In genomic region chr20:4013041-4013440, GRCh38 we compare ENCODE assay signal across 19 cellular contexts. TPM values are rescaled to one million over a fixed set of nuclear protein-coding genes. Genes with fewer than 3 reads are reported as not detected.
DNase-seq lines count a peak whose midpoint lies in the region; ATAC-seq and TF ChIP-seq lines count a peak whose summit lies in the region.
"Had no signal": no experiment of that assay in that cellular context is flagged by ENCODE, and none has a peak within 500 bp of the region (broad histone marks: within the 10 kb centered on the region; RNA-seq: fewer than 3 reads in every experiment).

No MANE protein-coding gene starts in this region.

- 79% methylated on average over 2 of the region's 2 CpGs for WGBS in smooth muscle cell (ENCODE audit: low lambda C conversion rate)

- no peaks in the 10 kb centered on the region for H3K27me3 ChIP-seq in smooth muscle cell (ENCODE audit: low read depth)
- H3K27me3 ChIP-seq: esophagus squamous epithelium had no signal

- H2AFZ ChIP-seq in smooth muscle cell (ENCODE audit: low read depth) = no peak overlapping the region

- no peak for TF ChIP-seq CTCF in CD14-positive monocyte (IDR thresholded peaks at IDR 0.05)
- no peak for TF ChIP-seq CTCF in fibroblast of the aortic adventitia (IDR thresholded peaks at IDR 0.05; ENCODE audit: insufficient read depth, low read length)
- TF ChIP-seq CTCF in smooth muscle cell (IDR thresholded peaks at IDR 0.05; ENCODE audit: borderline replicate concordance, insufficient read depth, poor library complexity, severe bottlenecking) = no peak

- peaks cover 60% of the 10 kb centered on the region for H3K79me2 ChIP-seq in smooth muscle cell (ENCODE audit: low read depth)

- H3K9ac ChIP-seq in SK-N-MC (ENCODE audit: insufficient read length) = peak overlapping the region; percentile 69
- no peak overlapping the region for H3K9ac ChIP-seq in smooth muscle cell (ENCODE audit: low read depth)

- H3K4me2 ChIP-seq in smooth muscle cell = peak overlapping the region; percentile 94

- H3K4me3 Mint-ChIP-seq in CD14-positive monocyte = no peak overlapping the region

- peaks cover 62% of the 10 kb centered on the region for H3K4me1 Mint-ChIP-seq in CD14-positive monocyte

- H3K36me3 ChIP-seq in SK-N-MC (ENCODE audit: insufficient read depth, low read length) = 0 out of 2 replicates have a peak, but pooled peaks cover 5% of the 10 kb centered on the region
- no peaks in the 10 kb centered on the region for H3K36me3 ChIP-seq in smooth muscle cell (ENCODE audit: low read depth)

- H4K20me1 ChIP-seq in smooth muscle cell (ENCODE audit: low read depth) = peaks cover 63% of the 10 kb centered on the region

- DNase-seq in CD14-positive monocyte (ENCODE audit: low spot score) (no peak), SK-N-MC (ENCODE audit: low read depth, low spot score) (no peak), fibroblast of the aortic adventitia (ENCODE audit: low read depth) (no peak), smooth muscle cell (lab: John Stamatoyannopoulos, UW; ENCODE audit: unreplicated experiment) (no peak), medulla oblongata (ENCODE audit: extremely low spot score) (no peak), NCI-H1105 treated with DMSO at 0.1 percent for 48 hours (lab: John Stamatoyannopoulos, UW) (no peak), NCI-H1092 (lab: John Stamatoyannopoulos, UW) (no peak)
- DNase-seq: activated effector memory CD4-positive, alpha-beta T cell treated with anti-CD3 and anti-CD28 coated beads, Interleukin-2, amount 50 U/mL, for 16 hours; amniotic stem cell; central memory CD4-positive, alpha-beta T cell; esophagus squamous epithelium; NCI-H524 treated with DMSO at 0.1 percent for 48 hours; nephron progenitor cell; psoas muscle; SIG-M5 had no signal

- peaks cover 0 to 5% (median under 1%) of the 10 kb centered on the region in 3 donors for H3K27me3 Mint-ChIP-seq in CD14-positive monocyte (ENCODE audit: low read depth in 3 of 3)
- H3K27me3 Mint-ChIP-seq: IgD-negative memory B cell had no signal

- intact Hi-C loops in CD14-positive monocyte (cut with micrococcal nuclease) = loop anchor here in 1 of 2 donors (5.0 kb wide), 1 partner anchor 74 kb away; no protein-coding TSS in a partner anchor

- no peak for ATAC-seq in HG02884 (IDR thresholded peaks at IDR 0.05; ENCODE audit: unreplicated experiment)
- ATAC-seq: activated CD4-positive, CD25-positive, alpha-beta regulatory T cell treated with anti-CD3 and anti-CD28 coated beads, Interleukin-2, amount 50 U/mL, for 24 hours; psoas muscle had no signal

- peaks cover 0 to 2% (median 0%) of the 10 kb centered on the region in 7 donors for H3K9me3 Mint-ChIP-seq in CD14-positive monocyte
- H3K9me3 Mint-ChIP-seq: IgD-negative memory B cell; nephron progenitor cell; T-helper 2 cell treated with Interferon-gamma antibody and Interleukin-4, amounts not matched to agents 5 μg/mL and 100 μg/mL, for 36 hours had no signal

- peak overlapping the region; percentile 66 to 98 (median 91) for H3K27ac Mint-ChIP-seq in CD14-positive monocyte
- H3K27ac Mint-ChIP-seq: T-helper 2 cell treated with Interferon-gamma antibody and Interleukin-4, amounts not matched to agents 5 μg/mL and 100 μg/mL, for 36 hours had no signal

- H3K4me3 ChIP-seq in SK-N-MC (peak overlapping the region; percentile 93), fibroblast of the aortic adventitia (ENCODE audit: low read depth, low read length) (peak overlapping the region; percentile 27), smooth muscle cell (peak overlapping the region; percentile 69)

- H3K36me3 Mint-ChIP-seq in CD14-positive monocyte = peaks cover 16 to 21% of the 10 kb centered on the region in 2 donors
- H3K36me3 Mint-ChIP-seq: IgD-negative memory B cell had no signal

- no peaks in the 10 kb centered on the region for H3K9me3 ChIP-seq in SK-N-MC (ENCODE audit: low read depth, low read length)
- H3K9me3 ChIP-seq in smooth muscle cell (replicated peaks; ENCODE audit: low read depth) = no peaks in the 10 kb centered on the region
- H3K9me3 ChIP-seq: esophagus squamous epithelium, psoas muscle had no signal

- H3K27ac ChIP-seq in SK-N-MC = peak overlapping the region; percentile 91
- peak overlapping the region; percentile 12 for H3K27ac ChIP-seq in smooth muscle cell (ENCODE audit: low read depth)
- H3K27ac ChIP-seq: psoas muscle had no signal

- peaks cover 7% of the 10 kb centered on the region for H3F3A ChIP-seq in smooth muscle cell (ENCODE audit: low read depth)

- H3K4me1 ChIP-seq in smooth muscle cell (ENCODE audit: low read depth) = peaks cover 13% of the 10 kb centered on the region

RNA-seq across cellular contexts. Expression of gene RNF24, which starts 2.3 kb away (rescaled TPM):
- polyA plus RNA-seq in CD14-positive monocyte (10 to 100 TPM; 18.6 to 36.2 TPM), smooth muscle cell (40.6 and 46.6 TPM in 2 replicates)
- total RNA-seq in fibroblast of the aortic adventitia (ENCODE audit: low replicate concordance) (17.6 and 61.2 TPM in 2 replicates), smooth muscle cell (29.8 and 30.4 TPM in 2 replicates)

Comparison
In these comparisons a context has a peak if more than half of its experiments do, and no peak if none do; other contexts are left out.
1. H3K4me3 ChIP-seq: peak in every context shown above with its lines; median percentile 93 in SK-N-MC; 69 in smooth muscle cell; 27 in fibroblast of the aortic adventitia.